8 cellular contexts compared by ENCODE assay signal in the genomic region with DNA sequence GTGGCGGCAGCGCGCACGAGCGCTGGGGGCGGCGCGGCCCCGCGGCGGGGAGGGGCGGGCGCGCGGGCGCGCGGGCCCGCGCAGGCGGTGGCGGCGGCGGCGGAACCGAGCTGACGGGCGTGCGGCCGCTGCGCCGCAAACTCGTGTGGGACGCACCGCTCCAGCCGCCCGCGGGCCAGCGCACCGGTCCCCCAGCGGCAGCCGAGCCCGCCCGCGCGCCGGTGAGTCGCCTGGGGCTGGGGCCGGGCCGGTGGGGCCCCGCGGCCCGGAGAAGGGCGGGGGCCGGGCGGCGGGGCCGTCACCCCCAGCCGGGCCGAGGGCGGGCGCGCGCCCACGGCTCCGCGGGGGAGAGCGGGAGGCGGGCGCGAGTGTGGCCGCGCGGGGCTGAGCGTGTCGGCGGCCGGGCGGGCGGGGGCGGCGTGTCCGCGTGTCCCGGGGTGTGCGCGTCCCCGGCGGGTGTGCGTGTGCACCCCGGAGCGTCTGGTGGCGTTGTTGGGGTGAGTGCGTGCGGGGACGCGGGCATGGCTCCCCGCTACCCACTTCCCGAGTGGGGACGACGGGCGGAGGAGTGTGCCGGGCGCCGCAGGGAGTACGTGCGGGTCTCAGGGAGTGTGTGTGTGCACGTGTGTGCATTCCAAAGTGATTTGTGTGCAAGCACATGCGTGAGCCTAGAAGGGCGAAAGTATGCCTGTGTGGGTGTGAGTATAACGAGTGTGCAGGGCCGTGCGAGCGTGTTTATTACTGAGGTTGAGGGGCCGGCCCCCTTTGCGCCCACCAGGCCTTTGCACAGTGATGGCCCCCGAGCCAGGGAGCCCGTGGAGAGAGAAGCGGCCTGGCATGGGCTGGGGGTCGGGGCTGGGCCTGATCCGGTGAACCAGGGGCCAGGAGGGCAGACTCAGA. TPM values are rescaled to one million over a fixed set of nuclear protein-coding genes. Genes with fewer than 3 reads are reported as not detected.
DNase-seq lines count a peak whose midpoint lies in the region; ATAC-seq and TF ChIP-seq lines count a peak whose summit lies in the region.

A gene (plus strand): TSS at position 85 of the 900 bp plus-strand sequence. CDS start 44,016 bp downstream, outside the sequence.

- ATAC-seq in left colon: peak; percentile 40

- intact Hi-C loops in left colon (cut with DNase I, micrococcal nuclease): no loop called here

- peak within 1 kb of the TSS; percentile 98 for H3K4me3 Mint-ChIP-seq in T-helper 2 cell treated with Interferon-gamma antibody and Interleukin-4, amounts not matched to agents 5 μg/mL and 100 μg/mL, for 36 hours

- no peak for TF ChIP-seq CTCF in GM20000 (IDR thresholded peaks at IDR 0.05; ENCODE audit: extremely low read depth, missing control alignments)

- peaks cover 53% of the 10 kb centered on the region for H3K4me1 Mint-ChIP-seq in T-helper 2 cell treated with Interferon-gamma antibody and Interleukin-4, amounts not matched to agents 5 μg/mL and 100 μg/mL, for 36 hours (ENCODE audit: low read depth)

- peak within 1 kb of the TSS; percentile 92 for H3K27ac Mint-ChIP-seq in T-helper 2 cell treated with Interferon-gamma antibody and Interleukin-4, amounts not matched to agents 5 μg/mL and 100 μg/mL, for 36 hours

- no peaks in the 10 kb centered on the region for H3K27me3 Mint-ChIP-seq in T-helper 2 cell treated with Interferon-gamma antibody and Interleukin-4, amounts not matched to agents 5 μg/mL and 100 μg/mL, for 36 hours (ENCODE audit: low read depth)

- H3K36me3 Mint-ChIP-seq in T-helper 2 cell treated with Interferon-gamma antibody and Interleukin-4, amounts not matched to agents 5 μg/mL and 100 μg/mL, for 36 hours (ENCODE audit: low read depth): peaks cover 13% of the 10 kb centered on the region

- H3K9me3 Mint-ChIP-seq in T-helper 2 cell treated with Interferon-gamma antibody and Interleukin-4, amounts not matched to agents 5 μg/mL and 100 μg/mL, for 36 hours: no peaks in the 10 kb centered on the region

- peak; percentile 77 for DNase-seq in AG08396 (ENCODE audit: low spot score)
- peak; percentile 83 for DNase-seq in GM20000 (ENCODE audit: low spot score)
- DNase-seq in T-helper 2 cell treated with Interferon-gamma antibody and Interleukin-4, amounts not matched to agents 5 μg/mL and 100 μg/mL, for 36 hours (ENCODE audit: low spot score): peak; percentile 59
- DNase-seq in central memory CD4-positive, alpha-beta T cell: peak; percentile 36
- peak; percentile 22 to 51 for DNase-seq in left colon
- peak; percentile 28 for DNase-seq in stimulated activated CD8-positive, alpha-beta memory T cell treated with anti-CD3 and anti-CD28 coated beads, Interleukin-12 subunit alpha, Interleukin-12 subunit beta, amount 100 ng/mL, for 4 hours (ENCODE audit: low read depth)
- DNase-seq in GDM1 (lab: John Stamatoyannopoulos, UW): no peak
- DNase-seq in NCI-H1436 (lab: John Stamatoyannopoulos, UW): no peak

RNA-seq across cellular contexts. Expression of the gene that starts here (rescaled TPM):
- 10 to 100 TPM; 50.7 to 77.7 TPM for total RNA-seq in left colon

Comparison
In these comparisons a context has a peak if more than half of its experiments do, and no peak if none do; other contexts are left out.
1. DNase-seq: peak in AG08396 (single experiment), GM20000 (single experiment), T-helper 2 cell treated with Interferon-gamma antibody and Interleukin-4, amounts not matched to agents 5 μg/mL and 100 μg/mL, for 36 hours (single experiment), central memory CD4-positive, alpha-beta T cell (single experiment), left colon (2 of 2) and stimulated activated CD8-positive, alpha-beta memory T cell treated with anti-CD3 and anti-CD28 coated beads, Interleukin-12 subunit alpha, Interleukin-12 subunit beta, amount 100 ng/mL, for 4 hours (single experiment); none in GDM1 (single experiment) and NCI-H1436 (single experiment).